ENCODE assay signal across 1 cellular context in the genomic region with DNA sequence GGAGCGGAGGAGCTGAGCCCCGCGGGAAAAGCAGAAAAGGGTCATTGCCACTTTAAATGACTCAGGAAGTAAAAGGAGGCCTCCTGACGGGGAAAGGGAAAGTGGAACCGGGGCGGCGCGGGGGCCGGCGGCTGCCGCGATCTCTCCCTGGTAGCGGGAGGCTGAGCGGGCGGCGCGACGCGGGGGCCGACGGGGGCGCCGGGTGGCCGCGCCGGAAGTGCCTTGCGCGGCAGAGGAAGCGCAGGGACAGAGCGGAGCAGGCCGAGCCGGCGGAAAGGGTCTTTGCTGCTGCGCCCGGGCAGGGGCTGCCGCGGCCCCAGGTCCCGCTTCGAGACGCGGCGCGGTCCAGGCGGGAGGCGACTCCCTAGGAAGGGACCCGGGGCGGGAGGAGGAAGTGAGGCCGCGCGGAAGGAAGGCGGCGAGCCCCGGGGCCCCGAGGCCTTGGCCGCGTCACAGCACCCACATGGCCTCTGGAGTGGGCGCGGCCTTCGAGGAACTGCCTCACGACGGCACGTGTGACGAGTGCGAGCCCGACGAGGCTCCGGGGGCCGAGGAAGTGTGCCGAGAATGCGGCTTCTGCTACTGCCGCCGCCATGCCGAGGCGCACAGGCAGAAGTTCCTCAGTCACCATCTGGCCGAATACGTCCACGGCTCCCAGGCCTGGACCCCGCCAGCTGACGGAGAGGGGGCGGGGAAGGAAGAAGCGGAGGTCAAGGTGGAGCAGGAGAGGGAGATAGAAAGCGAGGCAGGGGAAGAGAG.
TF ChIP-seq lines count a peak whose summit lies in the region.

A gene with protein sequence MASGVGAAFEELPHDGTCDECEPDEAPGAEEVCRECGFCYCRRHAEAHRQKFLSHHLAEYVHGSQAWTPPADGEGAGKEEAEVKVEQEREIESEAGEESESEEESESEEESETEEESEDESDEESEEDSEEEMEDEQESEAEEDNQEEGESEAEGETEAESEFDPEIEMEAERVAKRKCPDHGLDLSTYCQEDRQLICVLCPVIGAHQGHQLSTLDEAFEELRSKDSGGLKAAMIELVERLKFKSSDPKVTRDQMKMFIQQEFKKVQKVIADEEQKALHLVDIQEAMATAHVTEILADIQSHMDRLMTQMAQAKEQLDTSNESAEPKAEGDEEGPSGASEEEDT (plus strand): TSS at position 127 of the 759 bp plus-strand sequence. CDS start 337 bp downstream, at position 464.

TF ChIP-seq in K562, 482 proteins besides CTCF, POLR2A, EP300 and RAD21 (continued from another document and continues in another):
- TF ChIP-seq, protein P1, sequence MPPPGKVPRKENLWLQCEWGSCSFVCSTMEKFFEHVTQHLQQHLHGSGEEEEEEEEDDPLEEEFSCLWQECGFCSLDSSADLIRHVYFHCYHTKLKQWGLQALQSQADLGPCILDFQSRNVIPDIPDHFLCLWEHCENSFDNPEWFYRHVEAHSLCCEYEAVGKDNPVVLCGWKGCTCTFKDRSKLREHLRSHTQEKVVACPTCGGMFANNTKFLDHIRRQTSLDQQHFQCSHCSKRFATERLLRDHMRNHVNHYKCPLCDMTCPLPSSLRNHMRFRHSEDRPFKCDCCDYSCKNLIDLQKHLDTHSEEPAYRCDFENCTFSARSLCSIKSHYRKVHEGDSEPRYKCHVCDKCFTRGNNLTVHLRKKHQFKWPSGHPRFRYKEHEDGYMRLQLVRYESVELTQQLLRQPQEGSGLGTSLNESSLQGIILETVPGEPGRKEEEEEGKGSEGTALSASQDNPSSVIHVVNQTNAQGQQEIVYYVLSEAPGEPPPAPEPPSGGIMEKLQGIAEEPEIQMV (tag; conservative IDR thresholded peaks at IDR 0.05; ENCODE audit: low read depth) = no peak
- TF ChIP-seq, protein P2, sequence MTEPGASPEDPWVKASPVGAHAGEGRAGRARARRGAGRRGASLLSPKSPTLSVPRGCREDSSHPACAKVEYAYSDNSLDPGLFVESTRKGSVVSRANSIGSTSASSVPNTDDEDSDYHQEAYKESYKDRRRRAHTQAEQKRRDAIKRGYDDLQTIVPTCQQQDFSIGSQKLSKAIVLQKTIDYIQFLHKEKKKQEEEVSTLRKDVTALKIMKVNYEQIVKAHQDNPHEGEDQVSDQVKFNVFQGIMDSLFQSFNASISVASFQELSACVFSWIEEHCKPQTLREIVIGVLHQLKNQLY (CRISPR knock-in tag; conservative IDR thresholded peaks at IDR 0.05) = peak in 1 of 2 experiments; percentile 78; a peak in 1 of 4 replicates
- TF ChIP-seq, protein P3, sequence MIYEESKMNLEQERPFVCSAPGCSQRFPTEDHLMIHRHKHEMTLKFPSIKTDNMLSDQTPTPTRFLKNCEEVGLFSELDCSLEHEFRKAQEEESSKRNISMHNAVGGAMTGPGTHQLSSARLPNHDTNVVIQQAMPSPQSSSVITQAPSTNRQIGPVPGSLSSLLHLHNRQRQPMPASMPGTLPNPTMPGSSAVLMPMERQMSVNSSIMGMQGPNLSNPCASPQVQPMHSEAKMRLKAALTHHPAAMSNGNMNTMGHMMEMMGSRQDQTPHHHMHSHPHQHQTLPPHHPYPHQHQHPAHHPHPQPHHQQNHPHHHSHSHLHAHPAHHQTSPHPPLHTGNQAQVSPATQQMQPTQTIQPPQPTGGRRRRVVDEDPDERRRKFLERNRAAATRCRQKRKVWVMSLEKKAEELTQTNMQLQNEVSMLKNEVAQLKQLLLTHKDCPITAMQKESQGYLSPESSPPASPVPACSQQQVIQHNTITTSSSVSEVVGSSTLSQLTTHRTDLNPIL (CRISPR knock-in tag; IDR thresholded peaks at IDR 0.05) = no peak
- TF ChIP-seq SMAD2 (IDR thresholded peaks at IDR 0.05; ENCODE audit: low read depth, low read length) (no peak), ZFX (CRISPR knock-in tag; IDR thresholded peaks at IDR 0.05) (peak; percentile 98), STAT5A (IDR thresholded peaks at IDR 0.05; ENCODE audit: borderline replicate concordance, low read length) (no peak), TRIM28 (IDR thresholded peaks at IDR 0.05) (no peak), ZNF695 (CRISPR knock-in tag; IDR thresholded peaks at IDR 0.05) (no peak), ZNF41 (CRISPR knock-in tag; conservative IDR thresholded peaks at IDR 0.05) (no peak), CHD4 (IDR thresholded peaks at IDR 0.05; ENCODE audit: insufficient read depth, insufficient replicate concordance, low read depth, low read length, poor library complexity, severe bottlenecking) (no peak), SETDB1 (IDR thresholded peaks at IDR 0.05; ENCODE audit: low read length) (no peak), ZNF583 (CRISPR knock-in tag; IDR thresholded peaks at IDR 0.05) (peak; percentile 80; the same call in 1 of the 2 replicates), ZNF217 (CRISPR knock-in tag; IDR thresholded peaks at IDR 0.05) (peak; percentile 86; the same call in 1 of the 2 replicates), HMG20A (CRISPR knock-in tag; conservative IDR thresholded peaks at IDR 0.05) (no peak), ESRRB (CRISPR knock-in tag; IDR thresholded peaks at IDR 0.05; ENCODE audit: borderline replicate concordance) (no peak), GATAD2A (IDR thresholded peaks at IDR 0.05) (no peak), SREBF2 (CRISPR knock-in tag; IDR thresholded peaks at IDR 0.05) (peak; percentile 86; the same call in 1 of the 2 replicates), ETV5 (CRISPR knock-in tag; IDR thresholded peaks at IDR 0.05; ENCODE audit: low read depth) (peak; percentile 77), MYBL2 (IDR thresholded peaks at IDR 0.05; ENCODE audit: low read depth) (no peak), MYBL2 (CRISPR knock-in tag; IDR thresholded peaks at IDR 0.05; ENCODE audit: borderline replicate concordance) (peak; percentile 20; the same call in 1 of the 2 replicates), CEBPG (CRISPR knock-in tag; IDR thresholded peaks at IDR 0.05) (peak; percentile 67; the same call in 1 of the 2 replicates), CEBPG (tag; conservative IDR thresholded peaks at IDR 0.05 in 1 of 2, IDR thresholded peaks at IDR 0.05 in 1 of 2) (no peak), XRCC5 (IDR thresholded peaks at IDR 0.05; ENCODE audit: low read depth, low read length) (peak; percentile 57; the same call in 1 of the 2 replicates), STAT5B (CRISPR knock-in tag; IDR thresholded peaks at IDR 0.05) (no peak), ZFP30 (CRISPR knock-in tag; IDR thresholded peaks at IDR 0.05; ENCODE audit: borderline replicate concordance) (no peak), GABPA (tag; conservative IDR thresholded peaks at IDR 0.05; ENCODE audit: low read depth) (peak; percentile 98), ZC3H8 (IDR thresholded peaks at IDR 0.05) (no peak), CCNT2 (IDR thresholded peaks at IDR 0.05; ENCODE audit: borderline replicate concordance, extremely low read depth, insufficient read length, low read depth, low read length) (peak; percentile 47), FOXJ3 (CRISPR knock-in tag; IDR thresholded peaks at IDR 0.05) (no peak), SPI1 (IDR thresholded peaks at IDR 0.05; ENCODE audit: borderline replicate concordance, low read depth, low read length) (no peak), NCOA2 (IDR thresholded peaks at IDR 0.05; ENCODE audit: partially characterized antibody in 2 of 2) (no peak), NFE2 (IDR thresholded peaks at IDR 0.05; ENCODE audit: low read depth) (peak; percentile 15; the same call in 1 of the 2 replicates), LARP7 (IDR thresholded peaks at IDR 0.05) (no peak), SMARCB1 (IDR thresholded peaks at IDR 0.05; ENCODE audit: insufficient read length, low read depth) (no peak), ZNF175 (CRISPR knock-in tag; IDR thresholded peaks at IDR 0.05; ENCODE audit: low read depth) (no peak), DMBX1 (CRISPR knock-in tag; IDR thresholded peaks at IDR 0.05; ENCODE audit: borderline replicate concordance) (no peak), MAFG (tag; conservative IDR thresholded peaks at IDR 0.05) (no peak), ZNF436 (CRISPR knock-in tag; IDR thresholded peaks at IDR 0.05) (no peak), ZNF445 (CRISPR knock-in tag; IDR thresholded peaks at IDR 0.05; ENCODE audit: low read depth) (no peak), COPS2 (conservative IDR thresholded peaks at IDR 0.05) (no peak)
- TF ChIP-seq, protein P4, sequence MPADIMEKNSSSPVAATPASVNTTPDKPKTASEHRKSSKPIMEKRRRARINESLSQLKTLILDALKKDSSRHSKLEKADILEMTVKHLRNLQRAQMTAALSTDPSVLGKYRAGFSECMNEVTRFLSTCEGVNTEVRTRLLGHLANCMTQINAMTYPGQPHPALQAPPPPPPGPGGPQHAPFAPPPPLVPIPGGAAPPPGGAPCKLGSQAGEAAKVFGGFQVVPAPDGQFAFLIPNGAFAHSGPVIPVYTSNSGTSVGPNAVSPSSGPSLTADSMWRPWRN (IDR thresholded peaks at IDR 0.05; ENCODE audit: low read depth) = 0 out of 2 replicates have a peak, but pooled peaks have one; percentile 43
- TF ChIP-seq, protein P5, sequence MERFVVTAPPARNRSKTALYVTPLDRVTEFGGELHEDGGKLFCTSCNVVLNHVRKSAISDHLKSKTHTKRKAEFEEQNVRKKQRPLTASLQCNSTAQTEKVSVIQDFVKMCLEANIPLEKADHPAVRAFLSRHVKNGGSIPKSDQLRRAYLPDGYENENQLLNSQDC (CRISPR knock-in tag; IDR thresholded peaks at IDR 0.05) = no peak
- TF ChIP-seq, protein P6, sequence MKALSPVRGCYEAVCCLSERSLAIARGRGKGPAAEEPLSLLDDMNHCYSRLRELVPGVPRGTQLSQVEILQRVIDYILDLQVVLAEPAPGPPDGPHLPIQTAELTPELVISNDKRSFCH (CRISPR knock-in tag; IDR thresholded peaks at IDR 0.05) = no peak
- TF ChIP-seq, protein P6 (tag; IDR thresholded peaks at IDR 0.05) = peak; percentile 89
- TF ChIP-seq, protein P7, sequence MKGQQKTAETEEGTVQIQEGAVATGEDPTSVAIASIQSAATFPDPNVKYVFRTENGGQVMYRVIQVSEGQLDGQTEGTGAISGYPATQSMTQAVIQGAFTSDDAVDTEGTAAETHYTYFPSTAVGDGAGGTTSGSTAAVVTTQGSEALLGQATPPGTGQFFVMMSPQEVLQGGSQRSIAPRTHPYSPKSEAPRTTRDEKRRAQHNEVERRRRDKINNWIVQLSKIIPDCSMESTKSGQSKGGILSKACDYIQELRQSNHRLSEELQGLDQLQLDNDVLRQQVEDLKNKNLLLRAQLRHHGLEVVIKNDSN (CRISPR knock-in tag; IDR thresholded peaks at IDR 0.05) = peak; percentile 89
- TF ChIP-seq, protein P8, sequence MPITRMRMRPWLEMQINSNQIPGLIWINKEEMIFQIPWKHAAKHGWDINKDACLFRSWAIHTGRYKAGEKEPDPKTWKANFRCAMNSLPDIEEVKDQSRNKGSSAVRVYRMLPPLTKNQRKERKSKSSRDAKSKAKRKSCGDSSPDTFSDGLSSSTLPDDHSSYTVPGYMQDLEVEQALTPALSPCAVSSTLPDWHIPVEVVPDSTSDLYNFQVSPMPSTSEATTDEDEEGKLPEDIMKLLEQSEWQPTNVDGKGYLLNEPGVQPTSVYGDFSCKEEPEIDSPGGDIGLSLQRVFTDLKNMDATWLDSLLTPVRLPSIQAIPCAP (CRISPR knock-in tag; IDR thresholded peaks at IDR 0.05; ENCODE audit: borderline replicate concordance) = peak; percentile 65; the same call in 1 of the 2 replicates
- TF ChIP-seq, protein P9, sequence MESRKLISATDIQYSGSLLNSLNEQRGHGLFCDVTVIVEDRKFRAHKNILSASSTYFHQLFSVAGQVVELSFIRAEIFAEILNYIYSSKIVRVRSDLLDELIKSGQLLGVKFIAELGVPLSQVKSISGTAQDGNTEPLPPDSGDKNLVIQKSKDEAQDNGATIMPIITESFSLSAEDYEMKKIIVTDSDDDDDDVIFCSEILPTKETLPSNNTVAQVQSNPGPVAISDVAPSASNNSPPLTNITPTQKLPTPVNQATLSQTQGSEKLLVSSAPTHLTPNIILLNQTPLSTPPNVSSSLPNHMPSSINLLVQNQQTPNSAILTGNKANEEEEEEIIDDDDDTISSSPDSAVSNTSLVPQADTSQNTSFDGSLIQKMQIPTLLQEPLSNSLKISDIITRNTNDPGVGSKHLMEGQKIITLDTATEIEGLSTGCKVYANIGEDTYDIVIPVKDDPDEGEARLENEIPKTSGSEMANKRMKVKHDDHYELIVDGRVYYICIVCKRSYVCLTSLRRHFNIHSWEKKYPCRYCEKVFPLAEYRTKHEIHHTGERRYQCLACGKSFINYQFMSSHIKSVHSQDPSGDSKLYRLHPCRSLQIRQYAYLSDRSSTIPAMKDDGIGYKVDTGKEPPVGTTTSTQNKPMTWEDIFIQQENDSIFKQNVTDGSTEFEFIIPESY (CRISPR knock-in tag; IDR thresholded peaks at IDR 0.05) = peak; percentile 92
- TF ChIP-seq, protein P10, sequence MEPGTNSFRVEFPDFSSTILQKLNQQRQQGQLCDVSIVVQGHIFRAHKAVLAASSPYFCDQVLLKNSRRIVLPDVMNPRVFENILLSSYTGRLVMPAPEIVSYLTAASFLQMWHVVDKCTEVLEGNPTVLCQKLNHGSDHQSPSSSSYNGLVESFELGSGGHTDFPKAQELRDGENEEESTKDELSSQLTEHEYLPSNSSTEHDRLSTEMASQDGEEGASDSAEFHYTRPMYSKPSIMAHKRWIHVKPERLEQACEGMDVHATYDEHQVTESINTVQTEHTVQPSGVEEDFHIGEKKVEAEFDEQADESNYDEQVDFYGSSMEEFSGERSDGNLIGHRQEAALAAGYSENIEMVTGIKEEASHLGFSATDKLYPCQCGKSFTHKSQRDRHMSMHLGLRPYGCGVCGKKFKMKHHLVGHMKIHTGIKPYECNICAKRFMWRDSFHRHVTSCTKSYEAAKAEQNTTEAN (CRISPR knock-in tag; IDR thresholded peaks at IDR 0.05) = peak; percentile 95
